Comparison of ENCODE assay signal across 21 cellular contexts in genomic region chr9:124511891-124512805, GRCh38. TPM values are rescaled to one million over a fixed set of nuclear protein-coding genes. Genes with fewer than 3 reads are reported as not detected.
DNase-seq lines count a peak whose midpoint lies in the region; ATAC-seq, FAIRE-seq and TF ChIP-seq lines count a peak whose summit lies in the region.
"Had no signal": no experiment of that assay in that cellular context is flagged by ENCODE, and none has a peak within 500 bp of the region (broad histone marks: within the 10 kb centered on the region; RNA-seq: fewer than 3 reads in every experiment).

No MANE protein-coding gene starts in this region.

- POLR2A ChIA-PET in K562 (lab: Yijun Ruan, JAX) = interaction anchor here (0.6 to 1.0 kb wide), 5 partner anchors 14 to 981 kb away, joined by 3 read pairs; partner anchors contain the start of gene ARPC5L
- POLR2A ChIA-PET in MCF 10A (lab: Yijun Ruan, JAX) = no interaction called here

- peak overlapping the region; percentile 48 for H3K4me2 ChIP-seq in BLaER1
- peak overlapping the region; percentile 39; the same call in 1 of the 2 replicates for H3K4me2 ChIP-seq in MM.1S (ENCODE audit: low read depth, low read length)
- peak overlapping the region; percentile 56 for H3K4me2 ChIP-seq in K562 (ENCODE audit: insufficient read depth, low read length)
- H3K4me2 ChIP-seq in mesendoderm (ENCODE audit: low read length) = no peak overlapping the region

- H3K4ac ChIP-seq in mesendoderm (ENCODE audit: low read depth, low read length) = no peak overlapping the region

- H3K27me3 ChIP-seq in BLaER1 (no peaks in the 10 kb centered on the region), MM.1S (replicated peaks; ENCODE audit: insufficient read depth, low read length) (no peaks in the 10 kb centered on the region), K562 (ENCODE audit: control insufficient read depth in 2 of 2, insufficient read depth in 2 of 2, low read length in 2 of 2) (no peaks in the 10 kb centered on the region), mesendoderm (ENCODE audit: insufficient read depth, low read length, poor library complexity) (no peaks in the 10 kb centered on the region)
- H3K27me3 ChIP-seq: ascending aorta, heart left ventricle had no signal

- no peaks in the 10 kb centered on the region for H3K27me3 Mint-ChIP-seq in MCF 10A (ENCODE audit: insufficient read depth, unreplicated experiment)

- no peaks in the 10 kb centered on the region for H3K36me3 ChIP-seq in BLaER1
- H3K36me3 ChIP-seq in MM.1S (replicated peaks; ENCODE audit: insufficient read depth, low read length) = no peaks in the 10 kb centered on the region
- H3K36me3 ChIP-seq in K562 (ENCODE audit: control insufficient read depth, insufficient read depth, low read length) = no peaks in the 10 kb centered on the region
- H3K36me3 ChIP-seq in mesendoderm (ENCODE audit: control insufficient read depth, insufficient read depth, low read length) = no peaks in the 10 kb centered on the region
- H3K36me3 ChIP-seq: ascending aorta, heart left ventricle, prostate gland had no signal

- H3K9me3 ChIP-seq in BLaER1 (no peaks in the 10 kb centered on the region), MM.1S (replicated peaks; ENCODE audit: insufficient read depth, low read length) (no peaks in the 10 kb centered on the region), K562 (replicated peaks; ENCODE audit: control insufficient read depth, insufficient read depth, low read depth, low read length) (no peaks in the 10 kb centered on the region)
- H3K9me3 ChIP-seq: ascending aorta, heart left ventricle, prostate gland had no signal

- CTCF ChIA-PET in K562 (lab: Yijun Ruan, JAX; ENCODE audit: low intra/inter-chr PET ratio) = interaction anchor here (0.9 kb wide), 1 partner anchor 200 kb away, joined by 3 read pairs; no protein-coding TSS in a partner anchor
- CTCF ChIA-PET in MCF 10A (lab: Yijun Ruan, JAX) = interaction anchor here (0.6 to 1.7 kb wide), 3 partner anchors 15 to 39 kb away, joined by 3 to 5 read pairs (median 3); no protein-coding TSS in a partner anchor

- peak; percentile 44 for FAIRE-seq in K562 (lab: Jason Lieb, UNC)

- peaks cover 7% of the 10 kb centered on the region for H3K4me1 Mint-ChIP-seq in MCF 10A (ENCODE audit: insufficient read depth, unreplicated experiment)

- no peaks in the 10 kb centered on the region for H3K36me3 Mint-ChIP-seq in MCF 10A (ENCODE audit: insufficient read depth, unreplicated experiment)

- H4K20me1 ChIP-seq in BLaER1 (no peaks in the 10 kb centered on the region), MM.1S (ENCODE audit: insufficient read depth, low read length) (no peaks in the 10 kb centered on the region), K562 (replicated peaks; ENCODE audit: control insufficient read depth, insufficient read depth, low read length) (no peaks in the 10 kb centered on the region)

- H3K18ac ChIP-seq in mesendoderm (ENCODE audit: low read length) = no peak overlapping the region

- H3K4me1 ChIP-seq in BLaER1 (peaks cover 25% of the 10 kb centered on the region), MM.1S (ENCODE audit: low read length) (peaks cover 11% of the 10 kb centered on the region), K562 (replicated peaks in 1 of 2; ENCODE audit: control insufficient read depth in 2 of 2, insufficient read depth in 2 of 2, low read length in 2 of 2) (peaks cover 30 to 39% of the 10 kb centered on the region in 2 experiments), mesendoderm (ENCODE audit: control insufficient read depth, low read depth, low read length) (no peaks in the 10 kb centered on the region)
- H3K4me1 ChIP-seq: ascending aorta, prostate gland had no signal

- DNase-seq in MM.1S (no peak), K562 (ENCODE audit: extremely low read depth in 1 of 4, low spot score in 3 of 4) (peak; percentile 76 to 83 (median 82)), mesendoderm (no peak), MCF 10A (ENCODE audit: unreplicated experiment) (no peak), DMS79 (lab: John Stamatoyannopoulos, UW) (no peak)
- DNase-seq in activated naive CD4-positive, alpha-beta T cell (lab: John Stamatoyannopoulos, UW) = no peak
- DNase-seq: activated gamma-delta T cell; DMS153; heart left ventricle; NCI-H1694 treated with DMSO at 0.1 percent for 48 hours; PC-3; stimulated activated naive CD4-positive, alpha-beta T cell treated with Interleukin-2 at 50 U/mL for 16 hours; SW 1271 had no signal

- H4K8ac ChIP-seq in mesendoderm (ENCODE audit: low read depth, low read length) = no peak overlapping the region

- 0 out of 2 replicates have a peak, but pooled peaks have one; percentile 25 for TF ChIP-seq POLR2A in K562 (conservative IDR thresholded peaks at IDR 0.05)

- H2AFZ ChIP-seq in MM.1S (ENCODE audit: low read length) = 0 out of 2 replicates have a peak overlapping the region, but pooled peaks have one; percentile 7
- H2AFZ ChIP-seq in K562 (ENCODE audit: low read depth, low read length) = peak overlapping the region; percentile 96

- TF ChIP-seq EP300 in K562 (IDR thresholded peaks at IDR 0.05; ENCODE audit: low read length) = peak; percentile 17; the same call in 1 of the 2 replicates

- H3K56ac ChIP-seq in mesendoderm (ENCODE audit: low read length) = peak overlapping the region; percentile 22

- H3K4me3 Mint-ChIP-seq in MCF 10A (ENCODE audit: unreplicated experiment) = no peak overlapping the region

- peak; percentile 60 for ATAC-seq in K562
- ATAC-seq in GM21515 (IDR thresholded peaks at IDR 0.05; ENCODE audit: unreplicated experiment) = no peak
- ATAC-seq: activated CD4-positive, CD25-positive, alpha-beta regulatory T cell treated with anti-CD3 and anti-CD28 coated beads, Interleukin-2, amount 50 U/mL, for 24 hours; PC-3 had no signal

- no peak overlapping the region for H2AK5ac ChIP-seq in mesendoderm (ENCODE audit: low read length)

- TF ChIP-seq RAD21 in K562 (CRISPR knock-in tag; conservative IDR thresholded peaks at IDR 0.05 in 1 of 2, IDR thresholded peaks at IDR 0.05 in 1 of 2) = no peak

- H3K9ac ChIP-seq in BLaER1 (no peak overlapping the region), MM.1S (ENCODE audit: low read length) (no peak overlapping the region), K562 (ENCODE audit: insufficient read depth in 1 of 2, low read depth in 2 of 2, low read length in 2 of 2) (peak overlapping the region; percentile 41 to 87), mesendoderm (ENCODE audit: low read length) (peak overlapping the region; percentile 31)

- no peaks in the 10 kb centered on the region for H3K9me3 Mint-ChIP-seq in MCF 10A (ENCODE audit: unreplicated experiment)

- intact Hi-C loops in K562 (cut with micrococcal nuclease) = no loop called here
- intact Hi-C loops in MCF 10A (cut with micrococcal nuclease) = no loop called here

- H3F3A ChIP-seq in MM.1S (ENCODE audit: insufficient read depth, low read length) = no peaks in the 10 kb centered on the region

- H3K27ac Mint-ChIP-seq in MCF 10A (ENCODE audit: low read depth, unreplicated experiment) = no peak overlapping the region

- H3K23ac ChIP-seq in mesendoderm (ENCODE audit: low read length) = no peak overlapping the region

- H3K9me2 ChIP-seq in MM.1S (replicated peaks; ENCODE audit: insufficient read depth, low read length) = no peaks in the 10 kb centered on the region

- TF ChIP-seq CTCF in MM.1S (IDR thresholded peaks at IDR 0.05; ENCODE audit: low read length) (no peak), K562 (IDR thresholded peaks at IDR 0.05 in 2 of 3, conservative IDR thresholded peaks at IDR 0.05 in 1 of 3; ENCODE audit: insufficient read depth in 2 of 3, low read depth in 1 of 3, low read length in 3 of 3) (no peak), MCF 10A (IDR thresholded peaks at IDR 0.05; ENCODE audit: unreplicated experiment) (no peak)

- no peak overlapping the region for H4K5ac ChIP-seq in mesendoderm (ENCODE audit: low read length)

- H3K79me2 ChIP-seq in MM.1S (ENCODE audit: low read length) (no peaks in the 10 kb centered on the region), K562 (ENCODE audit: control insufficient read depth, insufficient read depth, low read length) (no peaks in the 10 kb centered on the region), mesendoderm (ENCODE audit: control insufficient read depth, insufficient read depth, low read length) (no peaks in the 10 kb centered on the region)

- H2BK15ac ChIP-seq in mesendoderm (replicated peaks; ENCODE audit: low read depth) = no peak overlapping the region

- H3K4me3 ChIP-seq in BLaER1 (no peak overlapping the region), MM.1S (ENCODE audit: low read length) (no peak overlapping the region), K562 (no peak overlapping the region), mesendoderm (ENCODE audit: low read length) (no peak overlapping the region)
- H3K4me3 ChIP-seq: ascending aorta, heart left ventricle, prostate gland had no signal

- H3K79me1 ChIP-seq in mesendoderm (ENCODE audit: low read length) = no peaks in the 10 kb centered on the region

- H3K27ac ChIP-seq in BLaER1 (no peak overlapping the region), MM.1S (ENCODE audit: low read length) (no peak overlapping the region), K562 (ENCODE audit: extremely low read depth, low read depth, low read length) (peak overlapping the region; percentile 42), mesendoderm (ENCODE audit: low read depth, low read length) (no peak overlapping the region)
- H3K27ac ChIP-seq: ascending aorta, heart left ventricle, prostate gland had no signal

- WGBS in K562 (ENCODE audit: insufficient coverage, low coverage, missing lambda C conversion rate) = 11% methylated on average over 21 of the region's 23 CpGs
- 100% methylated on average over 4 of the region's 23 CpGs for WGBS in mesendoderm (ENCODE audit: extremely low coverage, insufficient coverage, low lambda C conversion rate)

- no TSS peak for BruUV-seq in K562 (replicated peaks; lab: Mats Ljungman, UMichigan)
- no TSS peak for BruUV-seq in MCF 10A (replicated peaks; lab: Mats Ljungman, UMichigan)

- no peak overlapping the region for H2BK120ac ChIP-seq in mesendoderm (ENCODE audit: low read depth, low read length)

- in situ Hi-C loops in K562 (cut with MboI) = no loop called here

- no peaks in the 10 kb centered on the region for H3K9me1 ChIP-seq in K562 (ENCODE audit: control insufficient read depth, insufficient read depth, low read length)

- no peak overlapping the region for H2BK5ac ChIP-seq in mesendoderm (ENCODE audit: low read length)

RNA-seq across cellular contexts. Expression of gene NR5A1, which starts 4.9 kb away (rescaled TPM):
- 0.65 TPM in 1 of 2 replicates, not detected in the other for total RNA-seq in K562 (2011; cell fraction: chromatin; rRNA removed; ENCODE audit: low replicate concordance)
- not detected in 2 replicates for total RNA-seq in K562 (2011; cell fraction: nucleolus; rRNA removed)
- total RNA-seq in K562 (2011; cell fraction: nucleoplasm; rRNA removed) = 0.15 TPM in 1 of 2 replicates, not detected in the other
- 0.32 TPM in 1 of 2 replicates, not detected in the other for total RNA-seq in K562 (2014; rRNA removed)
- not detected in 2 replicates for total RNA-seq in K562 (2014; rRNA removed; fragmentation: Illumina TruSeq; extraction: Trizol)
- not detected in 2 replicates for total RNA-seq in K562 (2015; rRNA removed; fragmentation: Illumina TruSeq; extraction: Trizol)
- 0.20 and 0.40 TPM in 2 replicates for total RNA-seq in K562 (2021)
- polyA plus RNA-seq in K562 (2011; rRNA removed) = 0.11 TPM in 1 of 2 replicates, not detected in the other
- polyA plus RNA-seq in K562 (2011; cell fraction: cytosol; rRNA removed) = 0.49 TPM in 1 of 2 replicates, not detected in the other
- polyA plus RNA-seq in K562 (2011; cell fraction: nucleus; rRNA removed) = 0.26 TPM in 1 of 2 replicates, not detected in the other
- not detected in 2 replicates for polyA plus RNA-seq in K562 (2012)
- not detected in 2 replicates for polyA plus RNA-seq in K562 (2014; fragmentation: Illumina TruSeq; extraction: Trizol)
- not detected for polyA plus RNA-seq in K562 (2014; fragmentation: Nextera tagmentation; extraction: Ambion mirVana)
- not detected in 2 replicates for polyA plus RNA-seq in K562 (2014; rRNA removed)
- not detected in 2 replicates for polyA minus RNA-seq in K562 (2011; rRNA and poly(A)+ RNA removed)
- not detected in 2 replicates for polyA minus RNA-seq in K562 (2011; cell fraction: cytosol; rRNA and poly(A)+ RNA removed)
- polyA minus RNA-seq in K562 (2011; cell fraction: nucleus; rRNA and poly(A)+ RNA removed) = 0.27 TPM in 1 of 2 replicates, not detected in the other
- 0.07 TPM for polyA plus RNA-seq in mesendoderm (2013, experiment 1 of 2)
- 0.07 TPM for polyA plus RNA-seq in mesendoderm (2013, experiment 2 of 2)
- not detected in 2 replicates for total RNA-seq in MCF 10A (2022)
- total RNA-seq: esophagus mucosa, heart left ventricle, kidney epithelial cell, NCI-H460, PC-3 had no signal

Comparison
In these comparisons a context has a peak if more than half of its experiments do, and no peak if none do; other contexts are left out.
1. H3K9ac ChIP-seq: peak in K562 (2 of 2) and mesendoderm (single experiment); none in BLaER1 (single experiment) and MM.1S (single experiment).
2. DNase-seq: peak in K562 (4 of 4); none in MM.1S (single experiment), mesendoderm (single experiment), MCF 10A (single experiment), DMS79 (single experiment) and activated naive CD4-positive, alpha-beta T cell (0 of 4).